ENCODE assay signal across 8 cellular contexts in the genomic region with DNA sequence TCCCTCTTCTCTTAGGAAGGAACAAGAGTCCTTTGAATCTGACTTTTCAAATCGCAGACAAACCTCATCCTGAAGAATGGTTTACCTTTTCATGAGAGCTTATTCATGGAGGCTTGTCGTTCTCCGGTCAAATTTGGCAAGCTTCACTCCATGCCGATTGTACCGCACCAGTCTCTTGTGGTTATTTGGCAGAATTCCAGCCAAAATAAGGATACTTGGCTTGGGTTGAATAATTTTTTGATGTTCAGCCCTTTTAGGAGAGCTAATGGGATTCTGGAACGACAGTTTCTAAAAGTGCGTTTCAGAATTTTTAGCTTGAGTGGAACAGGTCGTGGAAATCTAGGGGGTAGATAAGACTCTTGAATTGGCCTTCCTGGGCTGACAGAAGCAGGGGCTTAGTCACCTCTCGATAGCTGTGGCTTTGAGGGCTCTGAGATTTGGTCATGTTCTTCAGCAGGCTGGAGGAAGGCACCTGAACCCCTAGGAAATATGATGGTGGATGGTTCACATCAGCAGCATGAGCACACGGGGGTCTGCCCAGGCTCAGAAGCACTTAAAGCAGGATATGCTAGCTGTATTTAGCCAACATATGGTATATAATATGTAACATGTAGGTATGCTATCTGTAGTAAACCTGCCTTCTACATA. TPM values are rescaled to one million over a fixed set of nuclear protein-coding genes. Genes with fewer than 3 reads are reported as not detected.
DNase-seq lines count a peak whose midpoint lies in the region; ATAC-seq and TF ChIP-seq lines count a peak whose summit lies in the region.

No MANE protein-coding gene starts in this region.

- H3K27me3 ChIP-seq in CD8-positive, alpha-beta T cell (ENCODE audit: insufficient read depth, low read length), result no peaks in the 10 kb centered on the region
- H3K27me3 ChIP-seq in ascending aorta, result no peaks in the 10 kb centered on the region

- H3K9me3 ChIP-seq in CD8-positive, alpha-beta T cell (ENCODE audit: low read length), result no peaks in the 10 kb centered on the region
- H3K9me3 ChIP-seq in ascending aorta, result no peaks in the 10 kb centered on the region
- H3K9me3 ChIP-seq in mesodermal cell (ENCODE audit: control insufficient read depth, low read length), result no peaks in the 10 kb centered on the region

- POLR2A ChIA-PET in CD8-positive, alpha-beta T cell (lab: Charles Lee), result interaction anchor here (1.3 kb wide), 1 partner anchor 119 kb away, joined by 3 read pairs; the partner anchor contains the start of gene MSMO1

- no peaks in the 10 kb centered on the region for H3K27me3 Mint-ChIP-seq in CD8-positive, alpha-beta T cell (ENCODE audit: low read depth)

- intact Hi-C loops in CD8-positive, alpha-beta T cell (cut with DNase I, micrococcal nuclease), result loop anchor here (5.0 to 10.0 kb wide), 3 partner anchors 46 to 97 kb away; partner anchors contain the start of gene TMEM192 (in 1 of the 2)
- intact Hi-C loops in ascending aorta (cut with DNase I), result loop anchor here (5.0 kb wide), 3 partner anchors 77 to 173 kb away; partner anchors contain the start of gene TMEM192

- no peaks in the 10 kb centered on the region for H3K36me3 ChIP-seq in CD8-positive, alpha-beta T cell (ENCODE audit: insufficient read depth, low read length)
- H3K36me3 ChIP-seq in ascending aorta (no peaks in the 10 kb centered on the region), mesodermal cell (ENCODE audit: control insufficient read depth, insufficient read depth, low read length) (no peaks in the 10 kb centered on the region)

- H3K36me3 Mint-ChIP-seq in CD8-positive, alpha-beta T cell, result peaks cover 6% of the 10 kb centered on the region

- no peaks in the 10 kb centered on the region for H3K9me3 Mint-ChIP-seq in CD8-positive, alpha-beta T cell

- ATAC-seq in CD8-positive, alpha-beta T cell, result peak; percentile 9
- ATAC-seq in HG02642 (IDR thresholded peaks at IDR 0.05; ENCODE audit: poor library complexity, unreplicated experiment) (no peak), HG03457 (IDR thresholded peaks at IDR 0.05; ENCODE audit: unreplicated experiment) (no peak), GM18520 (IDR thresholded peaks at IDR 0.05; ENCODE audit: unreplicated experiment) (no peak)

- no peak overlapping the region for H3K27ac ChIP-seq in CD8-positive, alpha-beta T cell (ENCODE audit: low read depth, low read length)
- H3K27ac ChIP-seq in ascending aorta, result peak overlapping the region in 1 of 2 donors; percentile 2
- H3K27ac ChIP-seq in mesodermal cell (ENCODE audit: low read depth, low read length, severe bottlenecking), result no peak overlapping the region

- DNase-seq in CD8-positive, alpha-beta T cell, result peak in 3 of 7 experiments; percentile 11 to 30 (median 27)
- DNase-seq in NB4 (ENCODE audit: low read depth) (peak; percentile 11), ascending aorta (ENCODE audit: low spot score in 2 of 2) (no peak)
- DNase-seq in stimulated activated naive CD4-positive, alpha-beta T cell (lab: John Stamatoyannopoulos, UW), result no peak

- no peak for TF ChIP-seq POLR2A in NB4 (IDR thresholded peaks at IDR 0.05; ENCODE audit: extremely low read depth, insufficient read length)

- H3K4me1 ChIP-seq in CD8-positive, alpha-beta T cell (ENCODE audit: insufficient read depth, low read length), result peaks cover 31% of the 10 kb centered on the region
- peaks cover 5 to 8% of the 10 kb centered on the region in 2 donors for H3K4me1 ChIP-seq in ascending aorta
- peaks cover 26% of the 10 kb centered on the region for H3K4me1 ChIP-seq in mesodermal cell (ENCODE audit: control insufficient read depth, insufficient read depth, low read length, poor library complexity, severe bottlenecking)

- CTCF ChIA-PET in CD8-positive, alpha-beta T cell (lab: Charles Lee), result interaction anchor here (1.2 to 1.7 kb wide), 3 partner anchors 42 to 96 kb away, joined by 3 to 6 read pairs (median 5); partner anchors contain the start of gene TMEM192

- H3K4me1 Mint-ChIP-seq in CD8-positive, alpha-beta T cell (ENCODE audit: low read depth), result peaks cover 73% of the 10 kb centered on the region

- no peak for TF ChIP-seq CTCF in CD8-positive, alpha-beta T cell (IDR thresholded peaks at IDR 0.05)
- TF ChIP-seq CTCF in NB4 (IDR thresholded peaks at IDR 0.05; ENCODE audit: low read depth, low read length) (no peak), ascending aorta (IDR thresholded peaks at IDR 0.05) (no peak)

- H3K4me3 ChIP-seq in CD8-positive, alpha-beta T cell (ENCODE audit: low read depth, low read length), result no peak overlapping the region
- H3K4me3 ChIP-seq in NB4 (ENCODE audit: low read depth, low read length), result peak overlapping the region; percentile 88
- H3K4me3 ChIP-seq in ascending aorta, result peak overlapping the region; percentile 89 to 95
- peak overlapping the region; percentile 65 for H3K4me3 ChIP-seq in mesodermal cell (ENCODE audit: extremely low read depth, insufficient read depth, low read length, poor library complexity, severe bottlenecking)

- H3K4me3 Mint-ChIP-seq in CD8-positive, alpha-beta T cell, result peak overlapping the region; percentile 92

- 72 to 74% methylated on average over 9 to 10 of the region's 10 CpGs for WGBS in mesodermal cell (ENCODE audit: insufficient coverage in 2 of 2), 2 experiments

- peak overlapping the region; percentile 64 for H3K27ac Mint-ChIP-seq in CD8-positive, alpha-beta T cell

RNA-seq across cellular contexts. Expression of gene KLHL2, which starts 1.5 kb away (rescaled TPM):
- 10 to 100 TPM; 17.5 to 18.4 TPM for total RNA-seq in CD8-positive, alpha-beta T cell
- total RNA-seq in ascending aorta, result 0.96 TPM
- 11.6 TPM for polyA plus RNA-seq in mesodermal cell (2013, experiment 1 of 2)
- polyA plus RNA-seq in mesodermal cell (2013, experiment 2 of 2), result 11.1 TPM
